24 cellular contexts compared by ENCODE assay signal in genomic region chr1:188314557-188315137, GRCh38.
DNase-seq lines count a peak whose midpoint lies in the region; ATAC-seq, FAIRE-seq and TF ChIP-seq lines count a peak whose summit lies in the region.
"Had no signal": no experiment of that assay in that cellular context is flagged by ENCODE, and none has a peak within 500 bp of the region (broad histone marks: within the 10 kb centered on the region; RNA-seq: fewer than 3 reads in every experiment).

No MANE protein-coding gene starts in this region.

- TF ChIP-seq RAD21 in Ishikawa (IDR thresholded peaks at IDR 0.05; ENCODE audit: low read depth), result no peak
- no peak for TF ChIP-seq RAD21 in GM12878 (IDR thresholded peaks at IDR 0.05; ENCODE audit: insufficient read depth, low read depth, low read length)

- H3K4me1 ChIP-seq in BE2C, result peaks cover 38% of the 10 kb centered on the region
- H3K4me1 ChIP-seq in GM12878 (ENCODE audit: control insufficient read depth, insufficient read depth, low read length), result no peaks in the 10 kb centered on the region
- H3K4me1 ChIP-seq: HAP-1, Peyer's patch, SJCRH30 had no signal

- BruUV-seq in GM12878 (replicated peaks; lab: Mats Ljungman, UMichigan), result no TSS peak

- no peak overlapping the region for H3K27ac Mint-ChIP-seq in activated T-helper 2 cell treated with anti-CD3 and anti-CD28 coated beads, Interferon-gamma antibody, Interleukin-2, Interleukin-4, amounts not matched to agents 10 μg/mL and 5 μg/mL and 100 μg/mL, durations not matched to agents 14 hours and 24 hours and 36 hours
- H3K27ac Mint-ChIP-seq: B cell; GM23338; T-helper 1 cell treated with Interleukin-12 subunit alpha and Interleukin-12 subunit beta and Interleukin-4 antibody, amounts not matched to agents 30 μg/mL and 1 μg/mL, for 36 hours had no signal

- no peak overlapping the region for H3K4me2 ChIP-seq in GM12878 (ENCODE audit: control insufficient read depth, insufficient read depth)
- H3K4me2 ChIP-seq: GM23338, KMS-11 had no signal

- H3K36me3 Mint-ChIP-seq in activated T-helper 2 cell treated with anti-CD3 and anti-CD28 coated beads, Interferon-gamma antibody, Interleukin-2, Interleukin-4, amounts not matched to agents 10 μg/mL and 5 μg/mL and 100 μg/mL, durations not matched to agents 14 hours and 24 hours and 36 hours (ENCODE audit: low read depth), result no peaks in the 10 kb centered on the region

- H3K27ac ChIP-seq in GM12878 (ENCODE audit: control insufficient read depth, insufficient read depth), result no peak overlapping the region
- H3K27ac ChIP-seq: HL-60, KMS-11, Peyer's patch, SJCRH30 had no signal

- intact Hi-C loops in GM12878 (cut with micrococcal nuclease; ENCODE audit: unreplicated experiment), result no loop called here
- intact Hi-C loops in activated T-helper 2 cell treated with anti-CD3 and anti-CD28 coated beads, Interferon-gamma antibody, Interleukin-2, Interleukin-4, amounts not matched to agents 10 μg/mL and 5 μg/mL and 100 μg/mL, durations not matched to agents 14 hours and 24 hours and 36 hours (cut with micrococcal nuclease), result no loop called here

- DNase-seq in BE2C (peak; percentile 20), NCI-H2171 treated with DMSO at 0.1 percent for 48 hours (lab: John Stamatoyannopoulos, UW) (peak; percentile 52), GM12878 (ENCODE audit: low read depth, low spot score) (no peak), NCI-H2029 (lab: John Stamatoyannopoulos, UW) (no peak), KBM-7 (no peak), urothelium cell line (ENCODE audit: low spot score) (no peak)
- no peak for DNase-seq in activated T-helper 2 cell treated with anti-CD3 and anti-CD28 coated beads, Interferon-gamma antibody, Interleukin-2, Interleukin-4, amounts not matched to agents 10 μg/mL and 5 μg/mL and 100 μg/mL, durations not matched to agents 14 hours and 24 hours and 36 hours (ENCODE audit: low spot score)
- DNase-seq: DND-41, MV-4-11, NCI-H187 treated with DMSO at 0.1 percent for 48 hours, NCI-H446 treated with DMSO at 0.1 percent for 48 hours, NCI-H774, Peyer's patch had no signal

- H3K27me3 Mint-ChIP-seq in activated T-helper 2 cell treated with anti-CD3 and anti-CD28 coated beads, Interferon-gamma antibody, Interleukin-2, Interleukin-4, amounts not matched to agents 10 μg/mL and 5 μg/mL and 100 μg/mL, durations not matched to agents 14 hours and 24 hours and 36 hours (ENCODE audit: low read depth), result no peaks in the 10 kb centered on the region
- H3K27me3 Mint-ChIP-seq: B cell had no signal

- peak; percentile 24; the same call in 1 of the 2 replicates for TF ChIP-seq EP300 in Ishikawa (IDR thresholded peaks at IDR 0.05; ENCODE audit: borderline replicate concordance)
- no peak for TF ChIP-seq EP300 in GM12878 (IDR thresholded peaks at IDR 0.05; ENCODE audit: borderline replicate concordance in 1 of 2, control insufficient read depth in 1 of 2, low read depth in 2 of 2, low read length in 2 of 2)

- H3K27me3 ChIP-seq in BE2C (no peaks in the 10 kb centered on the region), GM12878 (replicated peaks in 1 of 2; ENCODE audit: control insufficient read depth in 2 of 2, insufficient read depth in 2 of 2, low read length in 1 of 2) (no peaks in the 10 kb centered on the region)
- H3K27me3 ChIP-seq: Peyer's patch, SJCRH30 had no signal

- FAIRE-seq in GM12878 (lab: Jason Lieb, UNC), result peak; percentile 38
- FAIRE-seq in urothelium cell line (lab: Jason Lieb, UNC), result no peak
- FAIRE-seq: A204.1, GM12892, HepG2 had no signal

- POLR2A ChIA-PET in GM12878 (lab: Charles Lee), result no interaction called here

- no peaks in the 10 kb centered on the region for H3K4me1 Mint-ChIP-seq in activated T-helper 2 cell treated with anti-CD3 and anti-CD28 coated beads, Interferon-gamma antibody, Interleukin-2, Interleukin-4, amounts not matched to agents 10 μg/mL and 5 μg/mL and 100 μg/mL, durations not matched to agents 14 hours and 24 hours and 36 hours (ENCODE audit: low read depth)
- H3K4me1 Mint-ChIP-seq: B cell had no signal

- H3K79me2 ChIP-seq in GM12878 (ENCODE audit: control insufficient read depth, insufficient read depth, low read length), result no peaks in the 10 kb centered on the region

- H3K9ac ChIP-seq in GM12878 (ENCODE audit: control insufficient read depth, insufficient read depth, low read length), result no peak overlapping the region
- H3K9ac ChIP-seq: KMS-11 had no signal

- no peaks in the 10 kb centered on the region for H4K20me1 ChIP-seq in GM12878 (ENCODE audit: control insufficient read depth, insufficient read depth)

- CTCF ChIA-PET in GM12878 (lab: Yijun Ruan, JAX), result no interaction called here

- no peak for ATAC-seq in GM12878
- ATAC-seq: GM23338, HepG2 had no signal

- no peak for TF ChIP-seq POLR2A in GM12878 (IDR thresholded peaks at IDR 0.05; ENCODE audit: low read depth, low read length)

- no peaks in the 10 kb centered on the region for H3K9me3 ChIP-seq in BE2C
- H3K9me3 ChIP-seq in GM12878 (replicated peaks; ENCODE audit: control insufficient read depth, insufficient read depth, low read length), result no peaks in the 10 kb centered on the region
- H3K9me3 ChIP-seq: HAP-1, Peyer's patch, SJCRH30 had no signal

- in situ Hi-C loops in GM12878 (cut with MboI), result no loop called here
- in situ Hi-C loops in KBM-7 (cut with MboI; ENCODE audit: low pct_unique_long_range_greater_than_20kb, low sequenced_read_pairs), result no loop called here

- no peak overlapping the region for H3K4me3 ChIP-seq in BE2C (ENCODE audit: low read depth, low read length)
- H3K4me3 ChIP-seq in GM12878, result no peak overlapping the region
- H3K4me3 ChIP-seq: GM23338, HAP-1, Peyer's patch, SJCRH30 had no signal

- TF ChIP-seq CTCF in BE2C (IDR thresholded peaks at IDR 0.05; ENCODE audit: low read depth, low read length) (no peak), GM12878 (IDR thresholded peaks at IDR 0.05 in 2 of 3, conservative IDR thresholded peaks at IDR 0.05 in 1 of 3; ENCODE audit: control insufficient read depth in 2 of 3, extremely low read depth in 1 of 3, insufficient read depth in 1 of 3, low read depth in 3 of 3, low read length in 3 of 3) (no peak)

- RAD21 ChIA-PET in GM12878 (lab: Charles Lee; ENCODE audit: unreplicated experiment), result no interaction called here

- SMC1A ChIA-PET in GM12878 (lab: Charles Lee; ENCODE audit: uncharacterized antibody, unreplicated experiment), result no interaction called here

- H3K4me3 Mint-ChIP-seq in activated T-helper 2 cell treated with anti-CD3 and anti-CD28 coated beads, Interferon-gamma antibody, Interleukin-2, Interleukin-4, amounts not matched to agents 10 μg/mL and 5 μg/mL and 100 μg/mL, durations not matched to agents 14 hours and 24 hours and 36 hours (ENCODE audit: low read depth), result no peak overlapping the region
- H3K4me3 Mint-ChIP-seq: B cell; GM23338; T-helper 1 cell treated with Interleukin-12 subunit alpha and Interleukin-12 subunit beta and Interleukin-4 antibody, amounts not matched to agents 30 μg/mL and 1 μg/mL, for 36 hours had no signal

- H3K36me3 ChIP-seq in BE2C (no peaks in the 10 kb centered on the region), GM12878 (ENCODE audit: control insufficient read depth in 2 of 2, insufficient read depth in 2 of 2, low read length in 1 of 2) (no peaks in the 10 kb centered on the region)
- H3K36me3 ChIP-seq: HAP-1, Peyer's patch, SJCRH30 had no signal

- peaks cover 9% of the 10 kb centered on the region for H3K9me3 Mint-ChIP-seq in activated T-helper 2 cell treated with anti-CD3 and anti-CD28 coated beads, Interferon-gamma antibody, Interleukin-2, Interleukin-4, amounts not matched to agents 10 μg/mL and 5 μg/mL and 100 μg/mL, durations not matched to agents 14 hours and 24 hours and 36 hours
- H3K9me3 Mint-ChIP-seq: GM23338; T-helper 1 cell treated with Interleukin-12 subunit alpha and Interleukin-12 subunit beta and Interleukin-4 antibody, amounts not matched to agents 30 μg/mL and 1 μg/mL, for 36 hours had no signal

- H2AFZ ChIP-seq in GM12878 (ENCODE audit: control insufficient read depth, low read depth, low read length), result no peak overlapping the region
- H2AFZ ChIP-seq: GM23338 had no signal

TF ChIP-seq in Ishikawa, 13 proteins besides CTCF, POLR2A, EP300 and RAD21:
- TF ChIP-seq FOXM1 (IDR thresholded peaks at IDR 0.05; ENCODE audit: borderline replicate concordance, low read depth), result peak; percentile 44; the same call in 1 of the 2 replicates
- TF ChIP-seq TEAD4 (IDR thresholded peaks at IDR 0.05), result 0 out of 2 replicates have a peak, but pooled peaks have one; percentile 25
- no peak for TF ChIP-seq EGR1 (IDR thresholded peaks at IDR 0.05)
- no peak for TF ChIP-seq MAX (IDR thresholded peaks at IDR 0.05)
- TF ChIP-seq YY1 (IDR thresholded peaks at IDR 0.05; ENCODE audit: low read depth), result no peak

TF ChIP-seq in GM12878, 131 proteins besides CTCF, POLR2A, EP300 and RAD21:
- TF ChIP-seq CHD2 (IDR thresholded peaks at IDR 0.05; ENCODE audit: borderline replicate concordance, low read depth, low read length) (no peak), BMI1 (IDR thresholded peaks at IDR 0.05; ENCODE audit: borderline replicate concordance) (no peak), ZNF207 (IDR thresholded peaks at IDR 0.05; ENCODE audit: borderline replicate concordance) (no peak), RELA (IDR thresholded peaks at IDR 0.05; ENCODE audit: borderline replicate concordance, partially characterized antibody) (no peak)
TF ChIP-seq in GM12878: peak in this region for 0.

Comparison
In these comparisons a context has a peak if more than half of its experiments do, and no peak if none do; other contexts are left out.
1. DNase-seq: peak in BE2C (single experiment) and NCI-H2171 treated with DMSO at 0.1 percent for 48 hours (single experiment); none in GM12878 (single experiment), NCI-H2029 (single experiment), KBM-7 (single experiment), urothelium cell line (single experiment) and activated T-helper 2 cell treated with anti-CD3 and anti-CD28 coated beads, Interferon-gamma antibody, Interleukin-2, Interleukin-4, amounts not matched to agents 10 μg/mL and 5 μg/mL and 100 μg/mL, durations not matched to agents 14 hours and 24 hours and 36 hours (single experiment).